Comparison of ENCODE assay signal across 6 cellular contexts in genomic region chr19:35775046-35775297, GRCh38. TPM values are rescaled to one million over a fixed set of nuclear protein-coding genes. Genes with fewer than 3 reads are reported as not detected.
DNase-seq lines count a peak whose midpoint lies in the region; ATAC-seq, FAIRE-seq and TF ChIP-seq lines count a peak whose summit lies in the region.

No MANE protein-coding gene starts in this region.

- peak overlapping the region in 1 of 2 donors; percentile 19 for H3K9ac ChIP-seq in colonic mucosa (ENCODE audit: low read depth in 2 of 2, low read length in 2 of 2)

- TF ChIP-seq CTCF in colonic mucosa (IDR thresholded peaks at IDR 0.05), result no peak
- no peak for TF ChIP-seq CTCF in pancreas (IDR thresholded peaks at IDR 0.05)
- no peak for TF ChIP-seq CTCF in GM13977 (IDR thresholded peaks at IDR 0.05; ENCODE audit: extremely low read depth, insufficient read depth, missing control alignments)

- WGBS in pancreas, 2 donors, result 6 to 17% methylated on average over 9 of the region's 9 CpGs

- no peak for FAIRE-seq in pancreas (lab: Jason Lieb, UNC)

- H3K9me3 ChIP-seq in colonic mucosa (no peaks in the 10 kb centered on the region), pancreas (no peaks in the 10 kb centered on the region)

- DNase-seq in colonic mucosa, result no peak
- DNase-seq in pancreas, result no peak
- no peak for DNase-seq in GM13977 (ENCODE audit: low spot score)
- DNase-seq in SKM-1 treated with dmso at 0.1 percent for 144 hours (lab: John Stamatoyannopoulos, UW; ENCODE audit: unreplicated experiment), result no peak

- in situ Hi-C loops in GM13977 (cut with MboI; ENCODE audit: low pct_unique_long_range_greater_than_20kb, low sequenced_read_pairs, unreplicated experiment), result no loop called here

- H3K27me3 ChIP-seq in colonic mucosa (no peaks in the 10 kb centered on the region), pancreas (no peaks in the 10 kb centered on the region)

- no peaks in the 10 kb centered on the region for H3K36me3 ChIP-seq in colonic mucosa
- no peaks in the 10 kb centered on the region for H3K36me3 ChIP-seq in pancreas

- peak overlapping the region; percentile 88 for H3K4me3 ChIP-seq in colonic mucosa
- H3K4me3 ChIP-seq in pancreas, result peak overlapping the region in 3 of 4 donors; percentile 70 to 95 (median 80)

- intact Hi-C loops in colonic mucosa (cut with DNase I) (no loop called here), pancreas (cut with DNase I) (no loop called here)

- no peaks in the 10 kb centered on the region for H3K4me1 ChIP-seq in colonic mucosa
- no peaks in the 10 kb centered on the region for H3K4me1 ChIP-seq in pancreas

- ATAC-seq in HG03520 (IDR thresholded peaks at IDR 0.05; ENCODE audit: unreplicated experiment) (peak; percentile 2), pancreas (peak; percentile 2 to 28 (median 18)), HG02973 (IDR thresholded peaks at IDR 0.05; ENCODE audit: unreplicated experiment) (no peak)

- H3K27ac ChIP-seq in colonic mucosa, result no peak overlapping the region
- no peak overlapping the region for H3K27ac ChIP-seq in pancreas

RNA-seq across cellular contexts. Expression of gene ARHGAP33, which starts 0.4 kb away (rescaled TPM):
- total RNA-seq in colonic mucosa (10 to 100 TPM in 1 of 2 donors, 1 to 10 TPM in 1; 6.0 to 25.0 TPM), pancreas (10 to 100 TPM in 2 of 6 donors, 1 to 10 TPM in 4; 2.7 to 13.9 (median 8.0) TPM)
- 10 to 100 TPM; 23.8 to 39.6 TPM for polyA plus RNA-seq in pancreas

RNA-seq across cellular contexts. Expression of gene PROSER3, which starts 17.0 kb away (rescaled TPM):
- total RNA-seq in colonic mucosa (10 to 100 TPM; 17.1 to 26.9 TPM), pancreas (1 to 10 TPM; 7.2 to 9.9 (median 8.6) TPM)
- 10 to 100 TPM in 1 of 2 donors, 1 to 10 TPM in 1; 7.8 to 19.6 TPM for polyA plus RNA-seq in pancreas

RNA-seq across cellular contexts. Expression of gene HSPB6, which starts 18.1 kb away (rescaled TPM):
- 10 to 100 TPM in 1 of 2 donors, 1 to 10 TPM in 1; 6.3 to 23.6 TPM for total RNA-seq in colonic mucosa
- 10 to 100 TPM in 3 of 6 donors, 1 to 10 TPM in 3; 3.4 to 16.4 (median 11.7) TPM for total RNA-seq in pancreas
- polyA plus RNA-seq in pancreas, result 10 to 100 TPM; 42.2 to 59.8 TPM

RNA-seq across cellular contexts. Expression of gene LIN37, which starts 26.6 kb away (rescaled TPM):
- total RNA-seq in colonic mucosa (1 to 10 TPM; 5.1 to 7.5 TPM), pancreas (1 to 10 TPM; 1.7 to 5.5 (median 3.7) TPM)
- 10 to 100 TPM; 41.2 to 44.0 TPM for polyA plus RNA-seq in pancreas

RNA-seq across cellular contexts. Expression of gene PSENEN, which starts 29.5 kb away (rescaled TPM):
- total RNA-seq in colonic mucosa (10 to 100 TPM; 73.8 to 87.4 TPM), pancreas (10 to 100 TPM; 26.7 to 38.2 (median 35.1) TPM)
- polyA plus RNA-seq in pancreas, result 10 to 100 TPM; 53.5 to 64.6 TPM
